8 cellular contexts compared by ENCODE assay signal in the genomic region with DNA sequence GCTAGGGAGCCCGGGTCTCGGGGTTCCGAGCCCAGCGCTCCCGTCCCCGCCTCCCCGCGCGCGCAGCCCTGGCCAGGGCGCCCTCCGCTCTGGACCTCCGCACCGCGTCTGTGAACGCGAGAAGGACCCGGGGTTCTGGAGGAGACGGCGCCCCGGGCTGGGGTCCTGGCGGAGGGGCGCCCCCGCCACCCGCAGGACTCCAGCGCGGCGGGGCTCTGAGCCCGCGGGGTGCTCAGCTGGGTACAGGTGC. TPM values are rescaled to one million over a fixed set of nuclear protein-coding genes. Genes with fewer than 3 reads are reported as not detected.
A peak's percentile ranks its signal among the peaks of the same experiment; 100 is the strongest.
DNase-seq lines count a peak whose midpoint lies in the region; ATAC-seq and TF ChIP-seq lines count a peak whose summit lies in the region.

No MANE protein-coding gene starts in this region.

- no peak overlapping the region for H3K9ac ChIP-seq in smooth muscle cell (ENCODE audit: low read depth)

- H3K4me1 Mint-ChIP-seq in Caco-2 (ENCODE audit: low read depth, unreplicated experiment): no peaks in the 10 kb centered on the region

- in situ Hi-C loops in Panc1 (cut with HindIII; ENCODE audit: low pct_unique_long_range_greater_than_20kb, low sequenced_read_pairs): no loop called here

- H3K27me3 Mint-ChIP-seq in Caco-2 (ENCODE audit: insufficient read depth, unreplicated experiment): peaks cover 19% of the 10 kb centered on the region

- peaks cover 5% of the 10 kb centered on the region for H3K36me3 Mint-ChIP-seq in Caco-2 (ENCODE audit: insufficient read depth, unreplicated experiment)

- DNase-seq in Caco-2: no peak
- DNase-seq in Panc1 (ENCODE audit: low read depth, low spot score): no peak
- no peak for DNase-seq in right atrium auricular region (ENCODE audit: low spot score)
- no peak for DNase-seq in smooth muscle cell (lab: John Stamatoyannopoulos, UW; ENCODE audit: unreplicated experiment)
- no peak for DNase-seq in SKM-1 treated with dmso at 0.1 percent for 144 hours (lab: John Stamatoyannopoulos, UW; ENCODE audit: unreplicated experiment)
- DNase-seq in Kasumi-1 (lab: John Stamatoyannopoulos, UW): no peak
- DNase-seq in NOMO-1 treated with dmso at 0.1 percent for 144 hours (lab: John Stamatoyannopoulos, UW; ENCODE audit: unreplicated experiment): no peak

- TF ChIP-seq CTCF in Caco-2 (IDR thresholded peaks at IDR 0.05; ENCODE audit: insufficient read depth in 1 of 2, low read depth in 1 of 2, low read length in 1 of 2, severe bottlenecking in 1 of 2, unreplicated experiment in 1 of 2) (no peak), Panc1 (IDR thresholded peaks at IDR 0.05) (no peak), right atrium auricular region (IDR thresholded peaks at IDR 0.05) (no peak), smooth muscle cell (IDR thresholded peaks at IDR 0.05; ENCODE audit: borderline replicate concordance, insufficient read depth, poor library complexity, severe bottlenecking) (no peak)

- peak overlapping the region; percentile 73 for H3K4me3 Mint-ChIP-seq in Caco-2 (ENCODE audit: unreplicated experiment)

- H3K36me3 ChIP-seq in Caco-2 (ENCODE audit: control insufficient read depth, insufficient read depth, low read length) (peaks cover 1% of the 10 kb centered on the region; the same call in 1 of the 2 replicates), Panc1 (ENCODE audit: control insufficient read depth, insufficient read depth, low read length) (peaks cover 3% of the 10 kb centered on the region; the same call in 1 of the 2 replicates), right atrium auricular region (no peaks in the 10 kb centered on the region), smooth muscle cell (ENCODE audit: low read depth) (no peaks in the 10 kb centered on the region)

- H3K27me3 ChIP-seq in Caco-2 (replicated peaks; ENCODE audit: control insufficient read depth, insufficient read depth, low read length): peaks cover 5% of the 10 kb centered on the region; the same call in 1 of the 2 replicates
- peaks cover 5% of the 10 kb centered on the region for H3K27me3 ChIP-seq in Panc1 (ENCODE audit: control insufficient read depth, insufficient read depth, low read length)
- no peaks in the 10 kb centered on the region for H3K27me3 ChIP-seq in right atrium auricular region
- H3K27me3 ChIP-seq in smooth muscle cell (ENCODE audit: low read depth): peaks cover 79% of the 10 kb centered on the region

- ATAC-seq in GM21737 (IDR thresholded peaks at IDR 0.05; ENCODE audit: unreplicated experiment) (peak; percentile 17), Panc1 (no peak; the same call in 1 of the 2 replicates)

- peak overlapping the region; percentile 61 for H3K4me3 ChIP-seq in Caco-2 (ENCODE audit: low read depth, low read length)
- peak overlapping the region; percentile 44 to 46 for H3K4me3 ChIP-seq in Panc1 (ENCODE audit: low read depth in 2 of 2, low read length in 2 of 2)
- H3K4me3 ChIP-seq in right atrium auricular region: peak overlapping the region; percentile 90 to 95
- peak overlapping the region; percentile 59 for H3K4me3 ChIP-seq in smooth muscle cell

- H3K27ac Mint-ChIP-seq in Caco-2 (ENCODE audit: unreplicated experiment): no peak overlapping the region

- peak overlapping the region; percentile 94 for H3K4me2 ChIP-seq in smooth muscle cell

- H3K9me3 ChIP-seq in Caco-2: no peaks in the 10 kb centered on the region
- no peaks in the 10 kb centered on the region for H3K9me3 ChIP-seq in Panc1 (ENCODE audit: control insufficient read depth, insufficient read depth, low read depth, low read length)
- no peaks in the 10 kb centered on the region for H3K9me3 ChIP-seq in right atrium auricular region
- no peaks in the 10 kb centered on the region for H3K9me3 ChIP-seq in smooth muscle cell (replicated peaks; ENCODE audit: low read depth)

- BruUV-seq in Caco-2 (replicated peaks; lab: Mats Ljungman, UMichigan) (no TSS peak), Panc1 (replicated peaks; lab: Mats Ljungman, UMichigan) (no TSS peak)

- POLR2A ChIA-PET in Caco-2 (lab: Charles Lee): interaction anchor here (0.6 to 1.3 kb wide), 3 partner anchors 122 to 360 kb away, joined by 3 to 11 read pairs (median 4); partner anchors contain the start of genes NCBP1 and TSTD2
- POLR2A ChIA-PET in Panc1 (lab: Charles Lee): no interaction called here

- no peaks in the 10 kb centered on the region for H4K20me1 ChIP-seq in smooth muscle cell (ENCODE audit: low read depth)

- no peaks in the 10 kb centered on the region for H3F3A ChIP-seq in smooth muscle cell (ENCODE audit: low read depth)

- H3K79me2 ChIP-seq in smooth muscle cell (ENCODE audit: low read depth): no peaks in the 10 kb centered on the region

- H3K9me3 Mint-ChIP-seq in Caco-2 (ENCODE audit: unreplicated experiment): no peaks in the 10 kb centered on the region

- intact Hi-C loops in Caco-2 (cut with micrococcal nuclease; ENCODE audit: unreplicated experiment): loop anchor here (5.0 to 10.0 kb wide), 2 partner anchors 90 to 93 kb away; partner anchors contain the start of gene TDRD7
- intact Hi-C loops in Panc1 (cut with micrococcal nuclease; ENCODE audit: unreplicated experiment): no loop called here

- WGBS in smooth muscle cell (ENCODE audit: low lambda C conversion rate): 0% methylated on average over 10 of the region's 30 CpGs

- no peak overlapping the region for H3K27ac ChIP-seq in Panc1 (ENCODE audit: low read length)
- H3K27ac ChIP-seq in right atrium auricular region: peak overlapping the region; percentile 93 to 99
- no peak overlapping the region for H3K27ac ChIP-seq in smooth muscle cell (ENCODE audit: low read depth)

- H3K4me1 ChIP-seq in Caco-2: no peaks in the 10 kb centered on the region; the same call in 1 of the 2 replicates
- H3K4me1 ChIP-seq in Panc1 (ENCODE audit: control insufficient read depth, insufficient read depth, low read length): no peaks in the 10 kb centered on the region
- peaks cover 0 to 54% of the 10 kb centered on the region in 2 donors for H3K4me1 ChIP-seq in right atrium auricular region
- peaks cover 11% of the 10 kb centered on the region for H3K4me1 ChIP-seq in smooth muscle cell (ENCODE audit: low read depth)

- H2AFZ ChIP-seq in smooth muscle cell (ENCODE audit: low read depth): no peak overlapping the region

- CTCF ChIA-PET in Caco-2 (lab: Charles Lee) (interaction anchor here (0.6 to 3.5 kb wide), 10 partner anchors 8 to 652 kb away, joined by 3 to 29 read pairs (median 4); partner anchors contain the start of gene ZNF782), Panc1 (lab: Charles Lee) (no interaction called here)

RNA-seq across cellular contexts. Expression of gene TMOD1, which starts 0.4 kb away (rescaled TPM):
- total RNA-seq in Caco-2 (2022) (1.00 and 1.1 TPM in 2 replicates), Panc1 (2021; ENCODE audit: unreplicated experiment) (1.4 TPM), right atrium auricular region (100 to 1,000 TPM; 118 to 122 TPM), smooth muscle cell (0.09 and 0.18 TPM in 2 replicates)
- 1.7 TPM for polyA plus RNA-seq in Panc1 (2012; ENCODE audit: insufficient read length)
- polyA plus RNA-seq in smooth muscle cell: 0.19 and 0.22 TPM in 2 replicates

Comparison
In these comparisons a context has a peak if more than half of its experiments do, and no peak if none do; other contexts are left out.
1. H3K27ac ChIP-seq: peak in right atrium auricular region (2 of 2); none in Panc1 (single experiment) and smooth muscle cell (single experiment).
2. RNA of gene TMOD1, which starts 0.4 kb away (total RNA-seq): 118 to 122 TPM in right atrium auricular region; 1.4 TPM in Panc1 (single experiment), 1.00 to 1.1 TPM in Caco-2 and 0.09 to 0.18 TPM in smooth muscle cell; every median in the first group is over 10 times any median in the second.
3. Peak in every context shown above with its lines, with median percentiles within 50 percentile points of each other: H3K4me3 ChIP-seq.